1 cellular context compared by ENCODE assay signal in genomic region chr19:30719189-30719990, GRCh38.
TF ChIP-seq lines count a peak whose summit lies in the region.

No MANE protein-coding gene starts in this region.

TF ChIP-seq in HEK293, 187 proteins besides CTCF, POLR2A, EP300 and RAD21 (continued from another document):
- peak; percentile 17; the same call in 1 of the 2 replicates for TF ChIP-seq PATZ1 (tag by site-specific recombination; IDR thresholded peaks at IDR 0.05)
- peak; percentile 61; the same call in 1 of the 2 replicates for TF ChIP-seq ZBTB8A (tag by site-specific recombination; IDR thresholded peaks at IDR 0.05)
- TF ChIP-seq ZBTB26 (tag by site-specific recombination; optimal IDR thresholded peaks at IDR 0.05): peak; percentile 69
- 0 out of 2 replicates have a peak, but pooled peaks have one; percentile 32 for TF ChIP-seq IKZF3 (tag by site-specific recombination; IDR thresholded peaks at IDR 0.05)
- peak; percentile 88 for TF ChIP-seq ZNF335 (tag by site-specific recombination; conservative IDR thresholded peaks at IDR 0.05)
- no peak for TF ChIP-seq REST (tag by site-specific recombination; IDR thresholded peaks at IDR 0.05)
- TF ChIP-seq ZNF24 (tag by site-specific recombination; IDR thresholded peaks at IDR 0.05): no peak
- no peak for TF ChIP-seq KLF8 (tag by site-specific recombination; IDR thresholded peaks at IDR 0.05)
- peak; percentile 61 for TF ChIP-seq PRDM10 (tag by site-specific recombination; IDR thresholded peaks at IDR 0.05)
- TF ChIP-seq ZNF155 (tag by site-specific recombination; IDR thresholded peaks at IDR 0.05): no peak
- peak; percentile 95 for TF ChIP-seq ZNF449 (tag by site-specific recombination; IDR thresholded peaks at IDR 0.05)
- TF ChIP-seq ZNF341 (tag by site-specific recombination; IDR thresholded peaks at IDR 0.05; ENCODE audit: low read depth): peak; percentile 70
- no peak for TF ChIP-seq ZNF548 (tag by site-specific recombination; IDR thresholded peaks at IDR 0.05)
- TF ChIP-seq TCF7L2 (IDR thresholded peaks at IDR 0.05; ENCODE audit: borderline replicate concordance, low read depth, low read length): 0 out of 2 replicates have a peak, but pooled peaks have one; percentile 13
- TF ChIP-seq ZSCAN30 (tag by site-specific recombination; IDR thresholded peaks at IDR 0.05): 0 out of 2 replicates have a peak, but pooled peaks have one; percentile 63
- TF ChIP-seq ZNF600 (tag by site-specific recombination; IDR thresholded peaks at IDR 0.05): no peak
- TF ChIP-seq ZBTB6 (tag by site-specific recombination; IDR thresholded peaks at IDR 0.05): peak; percentile 63; the same call in 1 of the 2 replicates
- TF ChIP-seq ZNF16 (tag by site-specific recombination; IDR thresholded peaks at IDR 0.05; ENCODE audit: low read depth): no peak
- TF ChIP-seq ZBTB7A (tag by site-specific recombination; IDR thresholded peaks at IDR 0.05; ENCODE audit: low read depth): no peak
- TF ChIP-seq ZNF654 (tag by site-specific recombination; IDR thresholded peaks at IDR 0.05; ENCODE audit: low read depth): no peak
